14 cellular contexts compared by ENCODE assay signal in genomic region chr7:3439333-3440030, GRCh38.
DNase-seq lines count a peak whose midpoint lies in the region; ATAC-seq and TF ChIP-seq lines count a peak whose summit lies in the region.
"Had no signal": no experiment of that assay in that cellular context is flagged by ENCODE, and none has a peak within 500 bp of the region (broad histone marks: within the 10 kb centered on the region; RNA-seq: fewer than 3 reads in every experiment).

No MANE protein-coding gene starts in this region.

- no peak overlapping the region for H2BK15ac ChIP-seq in IMR-90 (ENCODE audit: low read depth, low read length)

- H3K27me3 ChIP-seq in IMR-90 (ENCODE audit: control insufficient read depth, insufficient read depth, low read length) (no peaks in the 10 kb centered on the region), mammary epithelial cell (ENCODE audit: insufficient read depth, low read length) (no peaks in the 10 kb centered on the region), BE2C (no peaks in the 10 kb centered on the region; the same call in 1 of the 2 replicates), body of pancreas (no peaks in the 10 kb centered on the region)
- H3K27me3 ChIP-seq: neutrophil had no signal

- TF ChIP-seq POLR2A in IMR-90 (IDR thresholded peaks at IDR 0.05; ENCODE audit: low read depth, low read length) (no peak), body of pancreas (IDR thresholded peaks at IDR 0.05) (no peak)

- H2BK120ac ChIP-seq in IMR-90 (ENCODE audit: low read depth, low read length): peak overlapping the region; percentile 81

- H3K4me1 ChIP-seq in IMR-90 (ENCODE audit: control insufficient read depth, insufficient read depth, low read length) (peaks cover 7% of the 10 kb centered on the region), mammary epithelial cell (ENCODE audit: insufficient read depth, low read length) (peaks cover 12% of the 10 kb centered on the region), BE2C (no peaks in the 10 kb centered on the region), body of pancreas (peaks cover 6% of the 10 kb centered on the region)

- TF ChIP-seq CTCF in IMR-90 (conservative IDR thresholded peaks at IDR 0.05; ENCODE audit: low read depth, low read length) (no peak), mammary epithelial cell (conservative IDR thresholded peaks at IDR 0.05 in 1 of 2, IDR thresholded peaks at IDR 0.05 in 1 of 2; ENCODE audit: extremely low read depth in 1 of 2, insufficient read depth in 1 of 2, low read depth in 1 of 2, low read length in 2 of 2) (no peak), BE2C (IDR thresholded peaks at IDR 0.05; ENCODE audit: low read depth, low read length) (no peak), body of pancreas (IDR thresholded peaks at IDR 0.05) (no peak)

- H4K20me1 ChIP-seq in IMR-90 (ENCODE audit: insufficient read depth, low read length) (no peaks in the 10 kb centered on the region), mammary epithelial cell (ENCODE audit: insufficient read depth, low read length) (no peaks in the 10 kb centered on the region)

- peak overlapping the region; percentile 61 for H2AK5ac ChIP-seq in IMR-90 (ENCODE audit: low read depth, low read length)

- peak; percentile 91 for DNase-seq in ACHN
- DNase-seq in IMR-90: peak; percentile 99
- DNase-seq in mammary epithelial cell: peak; percentile 88
- peak; percentile 70 for DNase-seq in kidney glomerular epithelial cell (lab: John Stamatoyannopoulos, UW)
- no peak for DNase-seq in BE2C
- no peak for DNase-seq in body of pancreas
- no peak for DNase-seq in sciatic nerve (ENCODE audit: low spot score)
- DNase-seq: activated CD4-positive, alpha-beta T cell treated with anti-CD3 and anti-CD28 coated beads, Interleukin-2, amount 10 ng/mL, durations not matched to agents 7 days and 5 days; CD4-positive, CD25-positive, alpha-beta regulatory T cell; effector memory CD8-positive, alpha-beta T cell; NCI-H2081 treated with DMSO at 0.1 percent for 48 hours; SHP77 had no signal

- peak overlapping the region; percentile 66 for H2BK20ac ChIP-seq in IMR-90 (ENCODE audit: low read depth, low read length)

- H3K36me3 ChIP-seq in IMR-90 (ENCODE audit: control insufficient read depth, insufficient read depth, low read length) (no peaks in the 10 kb centered on the region), mammary epithelial cell (ENCODE audit: insufficient read depth, low read length) (no peaks in the 10 kb centered on the region), BE2C (no peaks in the 10 kb centered on the region), body of pancreas (replicated peaks in 1 of 2; ENCODE audit: insufficient read depth in 1 of 2, low read depth in 2 of 2) (no peaks in the 10 kb centered on the region)
- H3K36me3 ChIP-seq: neutrophil had no signal

- POLR2A ChIA-PET in IMR-90 (lab: Charles Lee; ENCODE audit: unreplicated experiment): interaction anchor here (0.6 kb wide), 1 partner anchor 29 kb away, joined by 3 read pairs; no protein-coding TSS in a partner anchor

- H3K9me1 ChIP-seq in IMR-90 (ENCODE audit: insufficient read depth, low read length): peaks cover 3% of the 10 kb centered on the region

- H3K9me3 ChIP-seq in IMR-90 (ENCODE audit: control insufficient read depth, insufficient read depth, low read length): no peaks in the 10 kb centered on the region
- H3K9me3 ChIP-seq in mammary epithelial cell (replicated peaks; ENCODE audit: insufficient read depth, low read length): no peaks in the 10 kb centered on the region
- no peaks in the 10 kb centered on the region for H3K9me3 ChIP-seq in BE2C
- H3K9me3 ChIP-seq in body of pancreas: no peaks in the 10 kb centered on the region
- H3K9me3 ChIP-seq: neutrophil had no signal

- peak overlapping the region in 1 of 2 experiments; percentile 31; a peak in 1 of 4 replicates for H4K8ac ChIP-seq in IMR-90 (ENCODE audit: low read depth in 2 of 2, low read length in 2 of 2)

- peak overlapping the region; percentile 57 for H2BK5ac ChIP-seq in IMR-90 (ENCODE audit: low read depth, low read length, poor library complexity, severe bottlenecking)

- no peak overlapping the region for H2AK9ac ChIP-seq in IMR-90 (replicated peaks; ENCODE audit: low read depth, low read length, poor library complexity)

- 0 out of 2 replicates have a peak overlapping the region, but pooled peaks have one; percentile 13 for H3K56ac ChIP-seq in IMR-90 (ENCODE audit: extremely low read depth, insufficient read depth, low read length)

- no peak overlapping the region for H3K14ac ChIP-seq in IMR-90 (replicated peaks; ENCODE audit: low read depth, low read length)

- no peak overlapping the region for H4K5ac ChIP-seq in IMR-90 (ENCODE audit: low read depth, low read length)

- CTCF ChIA-PET in IMR-90 (lab: Yijun Ruan, JAX) (interaction anchor here (0.6 to 1.0 kb wide), 3 partner anchors 11 to 836 kb away, joined by 3 to 4 read pairs (median 3); no protein-coding TSS in a partner anchor), mammary epithelial cell (lab: Charles Lee; ENCODE audit: low non-redundant PET) (interaction anchor here (0.8 to 1.0 kb wide), 2 partner anchors 43 to 98 kb away, joined by 3 read pairs; no protein-coding TSS in a partner anchor)

- H3K18ac ChIP-seq in IMR-90 (ENCODE audit: low read depth, low read length): peak overlapping the region; percentile 85

- peak overlapping the region; percentile 80 for H3K4ac ChIP-seq in IMR-90 (ENCODE audit: low read depth, low read length)

- H3K27ac ChIP-seq in IMR-90 (ENCODE audit: insufficient read depth, low read length): peak overlapping the region; percentile 61; the same call in 1 of the 2 replicates
- H3K27ac ChIP-seq in mammary epithelial cell (ENCODE audit: insufficient read depth, low read depth, low read length): no peak overlapping the region
- no peak overlapping the region for H3K27ac ChIP-seq in body of pancreas
- H3K27ac ChIP-seq: neutrophil had no signal

- no peaks in the 10 kb centered on the region for H3K79me1 ChIP-seq in IMR-90 (ENCODE audit: low read depth in 1 of 2, low read length in 2 of 2)

- intact Hi-C loops in IMR-90 (cut with micrococcal nuclease) (loop anchor here (2.0 to 10.0 kb wide), 3 partner anchors 135 to 575 kb away; partner anchors contain the start of gene SDK1), mammary epithelial cell (cut with micrococcal nuclease) (no loop called here), body of pancreas (cut with DNase I) (no loop called here), sciatic nerve (cut with DNase I) (no loop called here)

- H3K9ac ChIP-seq in IMR-90 (ENCODE audit: low read depth, low read length) (peak overlapping the region; percentile 39; the same call in 1 of the 2 replicates), mammary epithelial cell (ENCODE audit: insufficient read depth, low read length) (no peak overlapping the region)

- no peak overlapping the region for H3K4me3 ChIP-seq in IMR-90 (ENCODE audit: insufficient read depth, low read depth, low read length)
- H3K4me3 ChIP-seq in mammary epithelial cell (replicated peaks in 1 of 3; ENCODE audit: insufficient read depth in 1 of 3, low read depth in 2 of 3, low read length in 3 of 3): no peak overlapping the region
- no peak overlapping the region for H3K4me3 ChIP-seq in BE2C (ENCODE audit: low read depth, low read length)
- H3K4me3 ChIP-seq in body of pancreas: no peak overlapping the region

- BruUV-seq in IMR-90 (replicated peaks; lab: Mats Ljungman, UMichigan) (no TSS peak), mammary epithelial cell (replicated peaks; lab: Mats Ljungman, UMichigan) (no TSS peak)

- dilution Hi-C loops in IMR-90 (cut with HindIII; ENCODE audit: low sequenced_read_pairs, unreplicated experiment) (no loop called here), mammary epithelial cell (cut with HindIII; ENCODE audit: low sequenced_read_pairs) (no loop called here)

- in situ Hi-C loops in ACHN (cut with HindIII; ENCODE audit: low pct_ligation_motif_present, low pct_unique_long_range_greater_than_20kb, low sequenced_read_pairs): no loop called here
- in situ Hi-C loops in IMR-90 (cut with MboI; ENCODE audit: low sequenced_read_pairs): no loop called here
- in situ Hi-C loops in mammary epithelial cell (cut with MboI; ENCODE audit: low sequenced_read_pairs in 2 of 2): no loop called here

- no CpG with 5 or more reads among the region's 3 CpGs for WGBS in IMR-90 (ENCODE audit: extremely low coverage in 2 of 2, insufficient read length in 1 of 2), 2 experiments
- 32% methylated on average over 3 of the region's 3 CpGs for WGBS in mammary epithelial cell (ENCODE audit: low coverage, missing lambda C conversion rate)
- 84 to 90% methylated on average over 3 of the region's 3 CpGs for WGBS in body of pancreas, 2 donors

- no peak overlapping the region for H4K91ac ChIP-seq in IMR-90 (ENCODE audit: insufficient read depth, low read depth, low read length)

- peak overlapping the region; percentile 66 for H3K4me2 ChIP-seq in IMR-90 (ENCODE audit: low read depth, low read length)
- peak overlapping the region; percentile 58 for H3K4me2 ChIP-seq in mammary epithelial cell (ENCODE audit: insufficient read depth, low read depth, low read length)

- no peaks in the 10 kb centered on the region for H3K79me2 ChIP-seq in mammary epithelial cell (ENCODE audit: insufficient read depth, low read length)

- ATAC-seq in IMR-90 (ENCODE audit: low read depth): peak; percentile 87
- ATAC-seq in body of pancreas: no peak
- ATAC-seq in sciatic nerve: no peak
- ATAC-seq in HG03039 (IDR thresholded peaks at IDR 0.05; ENCODE audit: unreplicated experiment): no peak
- ATAC-seq: effector memory CD8-positive, alpha-beta T cell had no signal

- H3K23ac ChIP-seq in IMR-90 (ENCODE audit: low read depth, low read length): no peak overlapping the region

- H2AFZ ChIP-seq in IMR-90 (replicated peaks; ENCODE audit: low read length, poor library complexity) (no peak overlapping the region), mammary epithelial cell (ENCODE audit: low read depth, low read length) (no peak overlapping the region)

- no peak for TF ChIP-seq RAD21 in IMR-90 (IDR thresholded peaks at IDR 0.05; ENCODE audit: low read length)

TF ChIP-seq in IMR-90, 13 proteins besides CTCF, POLR2A, EP300 and RAD21:
- TF ChIP-seq RCOR1 (IDR thresholded peaks at IDR 0.05; ENCODE audit: insufficient replicate concordance, low read length): peak; percentile 27
- peak; percentile 93 for TF ChIP-seq FOS (IDR thresholded peaks at IDR 0.05; ENCODE audit: low read depth, low read length)
- peak; percentile 100 for TF ChIP-seq CEBPB (IDR thresholded peaks at IDR 0.05; ENCODE audit: low read depth, low read length)
- TF ChIP-seq BHLHE40 (IDR thresholded peaks at IDR 0.05; ENCODE audit: low read depth, low read length): peak; percentile 12; the same call in 1 of the 2 replicates
- TF ChIP-seq MXI1 (IDR thresholded peaks at IDR 0.05; ENCODE audit: borderline replicate concordance, low read depth, low read length): no peak
- no peak for TF ChIP-seq CHD1 (IDR thresholded peaks at IDR 0.05; ENCODE audit: low read depth, low read length)

Comparison
In these comparisons a context has a peak if more than half of its experiments do, and no peak if none do; other contexts are left out.
1. DNase-seq: peak in ACHN (single experiment), IMR-90 (single experiment), mammary epithelial cell (single experiment) and kidney glomerular epithelial cell (single experiment); none in BE2C (single experiment), body of pancreas (0 of 4) and sciatic nerve (single experiment).